Comparison of ENCODE assay signal across 18 cellular contexts in genomic region chr2:9807555-9808305, GRCh38. TPM values are rescaled to one million over a fixed set of nuclear protein-coding genes. Genes with fewer than 3 reads are reported as not detected.
DNase-seq lines count a peak whose midpoint lies in the region; ATAC-seq, FAIRE-seq and TF ChIP-seq lines count a peak whose summit lies in the region.
"Had no signal": no experiment of that assay in that cellular context is flagged by ENCODE, and none has a peak within 500 bp of the region (broad histone marks: within the 10 kb centered on the region; RNA-seq: fewer than 3 reads in every experiment).

No MANE protein-coding gene starts in this region.

- H3K14ac ChIP-seq in trophoblast cell (ENCODE audit: low read length): no peak overlapping the region

- H2BK120ac ChIP-seq in trophoblast cell (ENCODE audit: insufficient read depth, low read length, poor library complexity): no peak overlapping the region

- H3K4me2 ChIP-seq in trophoblast cell (ENCODE audit: low read length): no peak overlapping the region

- H4K91ac ChIP-seq in trophoblast cell (ENCODE audit: low read depth, low read length): peak overlapping the region; percentile 40

- ATAC-seq in Right ventricle myocardium superior (ENCODE audit: poor library complexity): no peak
- ATAC-seq: HCT116 had no signal

- no peaks in the 10 kb centered on the region for H3K27me3 ChIP-seq in right atrium auricular region
- no peaks in the 10 kb centered on the region for H3K27me3 ChIP-seq in esophagus squamous epithelium
- no peaks in the 10 kb centered on the region for H3K27me3 ChIP-seq in trophoblast cell (ENCODE audit: insufficient read depth, low read length)

- TF ChIP-seq POLR2A in esophagus squamous epithelium (IDR thresholded peaks at IDR 0.05) (no peak), GM12891 (IDR thresholded peaks at IDR 0.05; ENCODE audit: low read depth, low read length) (no peak)

- no peaks in the 10 kb centered on the region for H3K9me3 ChIP-seq in right atrium auricular region
- no peaks in the 10 kb centered on the region for H3K9me3 ChIP-seq in esophagus squamous epithelium
- H3K9me3 ChIP-seq in trophoblast cell (ENCODE audit: insufficient read depth, low read depth, low read length): peaks cover 8% of the 10 kb centered on the region

- no peak overlapping the region for H3K23ac ChIP-seq in trophoblast cell (ENCODE audit: low read length)

- DNase-seq in Right ventricle myocardium superior: peak; percentile 26
- DNase-seq in right atrium auricular region (ENCODE audit: low spot score): no peak
- no peak for DNase-seq in esophagus squamous epithelium (lab: John Stamatoyannopoulos, UW)
- DNase-seq in trophoblast cell: no peak
- no peak for DNase-seq in HCEC 1CT
- no peak for DNase-seq in GM12891 (ENCODE audit: insufficient read length, low spot score)
- no peak for DNase-seq in HEK293T (ENCODE audit: extremely low spot score)
- DNase-seq: AML-193; CD4-positive, CD25-positive, alpha-beta regulatory T cell; DMS79 treated with DMSO at 0.1 percent for 48 hours; IMR-90; NCI-H1436 treated with DMSO at 0.1 percent for 48 hours; NCI-H2081 treated with DMSO at 0.1 percent for 48 hours; NCI-H524 had no signal

- no peak overlapping the region for H2BK5ac ChIP-seq in trophoblast cell (ENCODE audit: low read depth, low read length, poor library complexity)

- WGBS in esophagus squamous epithelium, 2 donors: 88 to 93% methylated on average over 11 of the region's 13 CpGs
- no CpG with 5 or more reads among the region's 13 CpGs for WGBS in trophoblast cell (ENCODE audit: extremely low coverage, insufficient coverage, insufficient read length)

- H3K79me2 ChIP-seq in trophoblast cell (ENCODE audit: control insufficient read depth, insufficient read depth, low read length, poor library complexity): peaks cover under 1% of the 10 kb centered on the region

- no peak overlapping the region for H2AFZ ChIP-seq in trophoblast cell (ENCODE audit: insufficient read depth, low read length, poor library complexity)

- H3K4me3 ChIP-seq in right atrium auricular region (no peak overlapping the region), esophagus squamous epithelium (no peak overlapping the region), trophoblast cell (ENCODE audit: low read depth, low read length) (no peak overlapping the region)

- H2BK12ac ChIP-seq in trophoblast cell (ENCODE audit: low read length): peak overlapping the region; percentile 32

- peaks cover 0 to 6% of the 10 kb centered on the region in 2 donors for H3K4me1 ChIP-seq in right atrium auricular region
- peaks cover 39 to 98% (median 46%) of the 10 kb centered on the region in 3 donors for H3K4me1 ChIP-seq in esophagus squamous epithelium
- peaks cover 11 to 17% of the 10 kb centered on the region in 2 experiments for H3K4me1 ChIP-seq in trophoblast cell (ENCODE audit: control insufficient read depth in 1 of 2, insufficient read depth in 2 of 2, low read length in 2 of 2)

- FAIRE-seq in GM12891 (lab: Jason Lieb, UNC): no peak
- FAIRE-seq: G401.6, GM12892 had no signal

- no peaks in the 10 kb centered on the region for H3K36me3 ChIP-seq in right atrium auricular region
- no peaks in the 10 kb centered on the region for H3K36me3 ChIP-seq in esophagus squamous epithelium
- H3K36me3 ChIP-seq in trophoblast cell (ENCODE audit: control insufficient read depth in 1 of 2, insufficient read depth in 2 of 2, low read length in 2 of 2): no peaks in the 10 kb centered on the region

- H3K4ac ChIP-seq in trophoblast cell (ENCODE audit: low read depth, low read length): no peak overlapping the region

- peak overlapping the region; percentile 23 for H2AK5ac ChIP-seq in trophoblast cell (ENCODE audit: low read length)

- H3K27ac ChIP-seq in right atrium auricular region (no peak overlapping the region), esophagus squamous epithelium (peak overlapping the region in 3 of 4 donors; percentile 87 to 90 (median 88)), trophoblast cell (ENCODE audit: low read depth, low read length) (no peak overlapping the region)
- H3K27ac ChIP-seq: RWPE1 had no signal

- TF ChIP-seq CTCF in right atrium auricular region (IDR thresholded peaks at IDR 0.05): no peak
- no peak for TF ChIP-seq CTCF in esophagus squamous epithelium (IDR thresholded peaks at IDR 0.05)

- CTCF ChIA-PET in HEK293T (lab: Yijun Ruan, JAX): interaction anchor here (0.6 kb wide), 1 partner anchor 668 kb away, joined by 3 read pairs; no protein-coding TSS in a partner anchor

- peaks cover 5% of the 10 kb centered on the region for H3K79me1 ChIP-seq in trophoblast cell (ENCODE audit: low read length)

- H4K12ac ChIP-seq in trophoblast cell (ENCODE audit: low read depth, low read length): no peak overlapping the region

- intact Hi-C loops in Right ventricle myocardium superior (cut with DNase I) (no loop called here), esophagus squamous epithelium (cut with DNase I) (no loop called here)

- H3K18ac ChIP-seq in trophoblast cell (ENCODE audit: low read length): no peak overlapping the region

- H4K8ac ChIP-seq in trophoblast cell (ENCODE audit: low read depth, low read length): no peak overlapping the region

- POLR2A ChIA-PET in HEK293T (lab: Yijun Ruan, JAX): interaction anchor here (1.4 kb wide), 1 partner anchor 36 kb away, joined by 3 read pairs; the partner anchor contains the start of gene TAF1B

- no peak overlapping the region for H3K9ac ChIP-seq in trophoblast cell (ENCODE audit: low read length)

TF ChIP-seq in GM12891, 5 proteins besides CTCF, POLR2A, EP300 and RAD21:
- TF ChIP-seq SPI1 (IDR thresholded peaks at IDR 0.05; ENCODE audit: low read depth, low read length): no peak
- no peak for TF ChIP-seq TAF1 (IDR thresholded peaks at IDR 0.05; ENCODE audit: low read depth, low read length)
- no peak for TF ChIP-seq POLR2AphosphoS5 (IDR thresholded peaks at IDR 0.05; ENCODE audit: low read depth, low read length)
- TF ChIP-seq PAX5 (IDR thresholded peaks at IDR 0.05; ENCODE audit: insufficient read depth, low read length, severe bottlenecking): no peak
- TF ChIP-seq POU2F2 (IDR thresholded peaks at IDR 0.05; ENCODE audit: low read depth, low read length): no peak
TF ChIP-seq in GM12891: peak in this region for 0.

TF ChIP-seq in HEK293T, 16 proteins besides CTCF, POLR2A, EP300 and RAD21:
- TF ChIP-seq SP1 (IDR thresholded peaks at IDR 0.05): no peak
- no peak for TF ChIP-seq HDGF (IDR thresholded peaks at IDR 0.05; ENCODE audit: borderline replicate concordance)
- no peak for TF ChIP-seq SUZ12 (IDR thresholded peaks at IDR 0.05)
- no peak for TF ChIP-seq CTBP1 (IDR thresholded peaks at IDR 0.05; ENCODE audit: borderline replicate concordance)
- no peak for TF ChIP-seq ZNF384 (IDR thresholded peaks at IDR 0.05)
TF ChIP-seq in HEK293T: peak in this region for 0.

RNA-seq across cellular contexts. Expression of gene TAF1B, which starts 35.5 kb away (rescaled TPM):
- total RNA-seq in Right ventricle myocardium superior (6.1 TPM), right atrium auricular region (1 to 10 TPM; 4.0 to 6.1 TPM), esophagus squamous epithelium (10 to 100 TPM in 3 of 4 donors, 1 to 10 TPM in 1; 6.7 to 19.3 (median 14.9) TPM)
- 20.9 and 23.2 TPM in 2 replicates for polyA plus RNA-seq in trophoblast cell (2013)
- 4.0 TPM for polyA plus RNA-seq in GM12891 (2012; ENCODE audit: low read depth, missing spikeins)

Comparison
In these comparisons a context has a peak if more than half of its experiments do, and no peak if none do; other contexts are left out.
1. H3K27ac ChIP-seq: peak in esophagus squamous epithelium (3 of 4); none in right atrium auricular region (0 of 2) and trophoblast cell (single experiment).